In the genomic region with DNA sequence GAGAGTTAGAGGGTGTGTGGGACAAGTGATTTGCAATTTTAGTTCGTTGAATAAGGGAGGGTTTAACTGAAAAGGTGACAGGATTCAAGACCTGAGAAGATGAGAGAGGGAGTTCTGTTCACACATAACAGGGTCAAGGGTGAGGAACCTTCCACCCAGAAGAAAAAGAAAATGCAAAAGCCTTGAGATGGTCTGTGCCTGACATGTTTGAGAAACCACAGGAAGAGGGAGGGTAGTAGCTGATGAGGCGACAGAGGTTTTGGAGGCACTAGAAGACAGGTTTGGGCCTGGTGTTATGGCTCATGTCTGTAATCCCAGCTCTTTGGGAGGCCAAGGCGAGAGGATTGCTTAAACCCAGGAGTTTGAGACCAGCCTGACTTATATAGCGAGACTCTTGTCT, we compare ENCODE assay signal across 8 cellular contexts. TPM values are rescaled to one million over a fixed set of nuclear protein-coding genes. Genes with fewer than 3 reads are reported as not detected.
DNase-seq lines count a peak whose midpoint lies in the region; ATAC-seq, FAIRE-seq and TF ChIP-seq lines count a peak whose summit lies in the region.

No MANE protein-coding gene starts in this region.

- H3K36me3 ChIP-seq in KOPT-K1 (ENCODE audit: insufficient read depth, low read length): no peaks in the 10 kb centered on the region
- no peaks in the 10 kb centered on the region for H3K36me3 ChIP-seq in K562 (ENCODE audit: control insufficient read depth, insufficient read depth, low read length)
- H3K36me3 ChIP-seq in H7 (replicated peaks; ENCODE audit: control insufficient read depth, insufficient read depth, low read length): no peaks in the 10 kb centered on the region

- H3K4me1 Mint-ChIP-seq in natural killer cell: peaks cover 43 to 47% of the 10 kb centered on the region in 2 donors

- CTCF ChIA-PET in K562 (lab: Yijun Ruan, JAX; ENCODE audit: low intra/inter-chr PET ratio): no interaction called here

- H3K27ac ChIP-seq in C4-2B (peak overlapping the region; percentile 83), KOPT-K1 (ENCODE audit: low read depth, low read length, poor library complexity, severe bottlenecking) (peak overlapping the region; percentile 81), K562 (ENCODE audit: extremely low read depth, low read depth, low read length) (peak overlapping the region; percentile 64; the same call in 2 of the 3 replicates)

- H3K79me2 ChIP-seq in K562 (ENCODE audit: control insufficient read depth, insufficient read depth, low read length): peaks cover 13% of the 10 kb centered on the region; the same call in 2 of the 3 replicates

- H3K4me1 ChIP-seq in K562 (replicated peaks in 1 of 2; ENCODE audit: control insufficient read depth in 2 of 2, insufficient read depth in 2 of 2, low read length in 2 of 2): peaks cover 7 to 12% of the 10 kb centered on the region in 2 experiments; a peak in 3 of 5 replicates

- no peaks in the 10 kb centered on the region for H3K36me3 Mint-ChIP-seq in natural killer cell

- H3K9ac ChIP-seq in K562 (ENCODE audit: insufficient read depth in 1 of 2, low read depth in 2 of 2, low read length in 2 of 2): peak overlapping the region in 1 of 2 experiments; percentile 69; a peak in 2 of 4 replicates

- ATAC-seq in K562: no peak
- ATAC-seq in natural killer cell: peak; percentile 60 to 75 (median 73)
- ATAC-seq in GM18505 (IDR thresholded peaks at IDR 0.05; ENCODE audit: unreplicated experiment): no peak

- H3K27me3 ChIP-seq in K562 (ENCODE audit: control insufficient read depth in 2 of 2, insufficient read depth in 2 of 2, low read length in 2 of 2): no peaks in the 10 kb centered on the region
- H3K27me3 ChIP-seq in H7 (ENCODE audit: control insufficient read depth, insufficient read depth, low read length): no peaks in the 10 kb centered on the region

- H3K9me3 ChIP-seq in KOPT-K1 (ENCODE audit: insufficient read depth, low read length, poor library complexity, severe bottlenecking) (no peaks in the 10 kb centered on the region), K562 (replicated peaks; ENCODE audit: control insufficient read depth, insufficient read depth, low read depth, low read length) (no peaks in the 10 kb centered on the region)

- H3K4me3 ChIP-seq in K562 (peak overlapping the region; percentile 73), H7 (ENCODE audit: insufficient read depth, low read depth, low read length) (no peak overlapping the region)

- no TSS peak for BruUV-seq in K562 (replicated peaks; lab: Mats Ljungman, UMichigan)

- FAIRE-seq in K562 (lab: Jason Lieb, UNC): no peak

- peak overlapping the region; percentile 86 to 88 for H3K27ac Mint-ChIP-seq in natural killer cell

- no peaks in the 10 kb centered on the region for H3K9me3 Mint-ChIP-seq in natural killer cell

- DNase-seq in K562 (ENCODE audit: extremely low read depth in 1 of 4, low spot score in 3 of 4) (peak in 1 of 4 experiments; percentile 8), natural killer cell (peak; percentile 35), H7 (no peak), iPS-NIHi7 (ENCODE audit: extremely low spot score) (no peak), DMS 273 (lab: John Stamatoyannopoulos, UW; ENCODE audit: unreplicated experiment) (no peak)

- in situ Hi-C loops in K562 (cut with MboI): no loop called here

- H3K27me3 Mint-ChIP-seq in natural killer cell (ENCODE audit: low read depth in 2 of 2): no peaks in the 10 kb centered on the region

- TF ChIP-seq POLR2A in K562 (conservative IDR thresholded peaks at IDR 0.05) (no peak), GM18505 (IDR thresholded peaks at IDR 0.05; ENCODE audit: borderline replicate concordance, extremely low read depth, insufficient read depth, insufficient read length) (no peak)

- TF ChIP-seq RAD21 in K562 (CRISPR knock-in tag; conservative IDR thresholded peaks at IDR 0.05 in 1 of 2, IDR thresholded peaks at IDR 0.05 in 1 of 2): no peak

- H3K9me1 ChIP-seq in K562 (ENCODE audit: control insufficient read depth, insufficient read depth, low read length): no peaks in the 10 kb centered on the region

- peak overlapping the region; percentile 82 for H3K4me2 ChIP-seq in K562 (ENCODE audit: insufficient read depth, low read length)

- POLR2A ChIA-PET in K562 (lab: Yijun Ruan, JAX): interaction anchor here (0.7 to 2.5 kb wide), 3 partner anchors 19 to 156 kb away, joined by 3 to 8 read pairs (median 7); a partner anchor contains a TSS

- TF ChIP-seq CTCF in C4-2B (conservative IDR thresholded peaks at IDR 0.05) (no peak), K562 (IDR thresholded peaks at IDR 0.05 in 2 of 3, conservative IDR thresholded peaks at IDR 0.05 in 1 of 3; ENCODE audit: insufficient read depth in 2 of 3, low read depth in 1 of 3, low read length in 3 of 3) (no peak), natural killer cell (IDR thresholded peaks at IDR 0.05) (no peak)

- H3K4me3 Mint-ChIP-seq in natural killer cell: peak overlapping the region; percentile 95

- 72% methylated on average over 3 of the region's 4 CpGs for WGBS in K562 (ENCODE audit: insufficient coverage, low coverage, missing lambda C conversion rate)

- H2AFZ ChIP-seq in K562 (ENCODE audit: low read depth, low read length): peak overlapping the region; percentile 90

- no peak for TF ChIP-seq EP300 in K562 (IDR thresholded peaks at IDR 0.05; ENCODE audit: low read length)

- intact Hi-C loops in K562 (cut with micrococcal nuclease): loop anchor here (5.0 kb wide), 1 partner anchor 52 kb away; a partner anchor contains a TSS
- intact Hi-C loops in natural killer cell (cut with micrococcal nuclease): loop anchor here (1.0 to 5.0 kb wide), 3 partner anchors 19 to 52 kb away; a partner anchor contains a TSS

- H4K20me1 ChIP-seq in K562 (replicated peaks; ENCODE audit: control insufficient read depth, insufficient read depth, low read length): no peaks in the 10 kb centered on the region

RNA-seq across cellular contexts. Expression of a gene that starts 0.6 kb away (rescaled TPM):
- total RNA-seq in K562 (2011; cell fraction: chromatin; rRNA removed; ENCODE audit: low replicate concordance): 25.7 and 30.6 TPM in 2 replicates
- total RNA-seq in K562 (2011; cell fraction: nucleolus; rRNA removed): 18.3 TPM in 2 replicates
- total RNA-seq in K562 (2011; cell fraction: nucleoplasm; rRNA removed): 31.4 and 43.0 TPM in 2 replicates
- total RNA-seq in K562 (2014; rRNA removed) (14.3 and 22.3 TPM in 2 replicates), K562 (2014; rRNA removed; fragmentation: Illumina TruSeq; extraction: Trizol) (28.5 and 29.1 TPM in 2 replicates), K562 (2015; rRNA removed; fragmentation: Illumina TruSeq; extraction: Trizol) (22.1 and 24.2 TPM in 2 replicates), K562 (2021) (15.9 and 17.8 TPM in 2 replicates), natural killer cell (10 to 100 TPM; 29.5 to 64.0 (median 48.3) TPM)
- polyA plus RNA-seq in K562 (2011; rRNA removed) (30.9 and 48.1 TPM in 2 replicates), K562 (2014; fragmentation: Illumina TruSeq; extraction: Trizol) (25.1 and 25.4 TPM in 2 replicates), K562 (2014; fragmentation: Nextera tagmentation; extraction: Ambion mirVana) (10 to 100 TPM; 19.0 to 20.9 TPM), K562 (2014; rRNA removed) (21.6 and 30.4 TPM in 2 replicates)
- 16.5 and 17.1 TPM in 2 replicates for polyA plus RNA-seq in K562 (2011; cell fraction: cytosol; rRNA removed)
- polyA plus RNA-seq in K562 (2011; cell fraction: nucleus; rRNA removed): 27.3 and 34.5 TPM in 2 replicates
- polyA plus RNA-seq in K562 (2012): 16.6 and 19.2 TPM in 2 replicates
- 23.3 and 38.8 TPM in 2 replicates for polyA minus RNA-seq in K562 (2011; rRNA and poly(A)+ RNA removed)
- 9.7 and 9.8 TPM in 2 replicates for polyA minus RNA-seq in K562 (2011; cell fraction: cytosol; rRNA and poly(A)+ RNA removed)
- 3.9 and 4.1 TPM in 2 replicates for polyA minus RNA-seq in K562 (2011; cell fraction: nucleus; rRNA and poly(A)+ RNA removed)
- total RNA-seq in H7 (2014; rRNA removed; shearing (Covaris generic)): 14.6 and 18.4 TPM in 2 replicates

RNA-seq across cellular contexts. Expression of a gene that starts 19.3 kb away (rescaled TPM):
- total RNA-seq in K562 (2011; cell fraction: chromatin; rRNA removed; ENCODE audit: low replicate concordance): 369 and 397 TPM in 2 replicates
- 237 and 239 TPM in 2 replicates for total RNA-seq in K562 (2011; cell fraction: nucleolus; rRNA removed)
- total RNA-seq in K562 (2011; cell fraction: nucleoplasm; rRNA removed): 280 and 316 TPM in 2 replicates
- 114 and 120 TPM in 2 replicates for total RNA-seq in K562 (2014; rRNA removed)
- total RNA-seq in K562 (2014; rRNA removed; fragmentation: Illumina TruSeq; extraction: Trizol): 112 and 138 TPM in 2 replicates
- total RNA-seq in K562 (2015; rRNA removed; fragmentation: Illumina TruSeq; extraction: Trizol): 95.9 and 97.0 TPM in 2 replicates
- 110 and 118 TPM in 2 replicates for total RNA-seq in K562 (2021)
- 101 and 110 TPM in 2 replicates for polyA plus RNA-seq in K562 (2011; rRNA removed)
- polyA plus RNA-seq in K562 (2011; cell fraction: cytosol; rRNA removed): 84.8 and 91.1 TPM in 2 replicates
- polyA plus RNA-seq in K562 (2011; cell fraction: nucleus; rRNA removed): 116 and 137 TPM in 2 replicates
- polyA plus RNA-seq in K562 (2012): 61.3 and 62.2 TPM in 2 replicates
- polyA plus RNA-seq in K562 (2014; fragmentation: Illumina TruSeq; extraction: Trizol): 105 and 108 TPM in 2 replicates
- 10 to 100 TPM; 27.0 to 27.3 TPM for polyA plus RNA-seq in K562 (2014; fragmentation: Nextera tagmentation; extraction: Ambion mirVana)
- 107 and 128 TPM in 2 replicates for polyA plus RNA-seq in K562 (2014; rRNA removed)
- 101 and 125 TPM in 2 replicates for polyA minus RNA-seq in K562 (2011; rRNA and poly(A)+ RNA removed)
- 51.1 and 78.2 TPM in 2 replicates for polyA minus RNA-seq in K562 (2011; cell fraction: cytosol; rRNA and poly(A)+ RNA removed)
- polyA minus RNA-seq in K562 (2011; cell fraction: nucleus; rRNA and poly(A)+ RNA removed): 54.4 and 58.2 TPM in 2 replicates
- total RNA-seq in natural killer cell: 100 to 1,000 TPM; 239 to 291 (median 243) TPM
- 120 and 125 TPM in 2 replicates for total RNA-seq in H7 (2014; rRNA removed; shearing (Covaris generic))

RNA-seq across cellular contexts. Expression of a gene that starts 51.6 kb away (rescaled TPM):
- total RNA-seq in K562 (2011; cell fraction: chromatin; rRNA removed; ENCODE audit: low replicate concordance): 6.0 and 10.1 TPM in 2 replicates
- total RNA-seq in K562 (2011; cell fraction: nucleolus; rRNA removed): 7.2 and 7.8 TPM in 2 replicates
- 9.5 and 14.4 TPM in 2 replicates for total RNA-seq in K562 (2011; cell fraction: nucleoplasm; rRNA removed)
- total RNA-seq in K562 (2014; rRNA removed): 37.6 and 56.2 TPM in 2 replicates
- total RNA-seq in K562 (2014; rRNA removed; fragmentation: Illumina TruSeq; extraction: Trizol): 48.6 and 50.1 TPM in 2 replicates
- 50.7 and 53.0 TPM in 2 replicates for total RNA-seq in K562 (2015; rRNA removed; fragmentation: Illumina TruSeq; extraction: Trizol)
- total RNA-seq in K562 (2021): 84.4 and 84.5 TPM in 2 replicates
- polyA plus RNA-seq in K562 (2011; rRNA removed): 14.4 and 22.8 TPM in 2 replicates
- polyA plus RNA-seq in K562 (2011; cell fraction: cytosol; rRNA removed): 12.2 and 17.3 TPM in 2 replicates
- polyA plus RNA-seq in K562 (2011; cell fraction: nucleus; rRNA removed): 4.0 and 4.8 TPM in 2 replicates
- polyA plus RNA-seq in K562 (2012): 32.4 and 35.2 TPM in 2 replicates
- polyA plus RNA-seq in K562 (2014; fragmentation: Illumina TruSeq; extraction: Trizol): 39.3 and 50.3 TPM in 2 replicates
- polyA plus RNA-seq in K562 (2014; fragmentation: Nextera tagmentation; extraction: Ambion mirVana): 10 to 100 TPM; 15.9 to 19.8 TPM
- 17.7 and 19.2 TPM in 2 replicates for polyA plus RNA-seq in K562 (2014; rRNA removed)
- polyA minus RNA-seq in K562 (2011; rRNA and poly(A)+ RNA removed): 45.4 and 62.1 TPM in 2 replicates
- 21.2 and 32.3 TPM in 2 replicates for polyA minus RNA-seq in K562 (2011; cell fraction: cytosol; rRNA and poly(A)+ RNA removed)
- 3.9 and 10.4 TPM in 2 replicates for polyA minus RNA-seq in K562 (2011; cell fraction: nucleus; rRNA and poly(A)+ RNA removed)
- 10 to 100 TPM; 40.5 to 43.5 (median 42.7) TPM for total RNA-seq in natural killer cell
- total RNA-seq in H7 (2014; rRNA removed; shearing (Covaris generic)): 29.3 and 40.8 TPM in 2 replicates

Comparison
In these comparisons a context has a peak if more than half of its experiments do, and no peak if none do; other contexts are left out.
1. ATAC-seq: peak in natural killer cell (3 of 3); none in K562 (single experiment) and GM18505 (single experiment).
2. Peak in every context shown above with its lines, with median percentiles within 50 percentile points of each other: H3K27ac ChIP-seq.